In the genomic region with DNA sequence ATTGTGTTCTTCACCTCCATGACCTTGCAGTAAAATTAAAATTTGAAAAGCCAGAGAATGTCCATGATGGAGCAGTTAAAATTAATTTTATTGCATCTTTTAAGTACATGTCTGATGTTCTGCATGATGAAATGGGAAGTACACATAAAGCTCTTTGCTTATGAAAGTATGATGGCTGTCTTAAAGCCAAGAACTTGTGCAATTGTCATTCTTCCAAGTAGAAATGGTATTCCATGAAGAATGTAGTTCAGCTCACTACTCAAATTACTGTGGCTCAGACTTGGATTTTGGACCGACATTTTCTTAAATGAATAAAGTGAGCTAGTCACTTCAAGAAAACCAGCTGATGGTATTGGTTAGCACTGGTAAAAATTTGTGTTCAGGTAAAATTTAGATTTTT, we compare ENCODE assay signal across 26 cellular contexts.
A peak's percentile ranks its signal among the peaks of the same experiment; 100 is the strongest.
DNase-seq lines count a peak whose midpoint lies in the region; ATAC-seq and TF ChIP-seq lines count a peak whose summit lies in the region.
"Had no signal": no experiment of that assay in that cellular context is flagged by ENCODE, and none has a peak within 500 bp of the region (broad histone marks: within the 10 kb centered on the region; RNA-seq: fewer than 3 reads in every experiment).

No MANE protein-coding gene starts in this region.

- no peak overlapping the region for H3K4me2 ChIP-seq in fibroblast of lung (ENCODE audit: extremely low read depth, insufficient read depth, low read length)
- H3K4me2 ChIP-seq: A549; BLaER1 treated with 17β-estradiol and CSF1 and Interleukin-3, amounts not matched to agents 10 nM and 100 nM had no signal

- H3K36me3 Mint-ChIP-seq in HFFc6 (ENCODE audit: low read depth): no peaks in the 10 kb centered on the region
- peaks cover 3% of the 10 kb centered on the region for H3K36me3 Mint-ChIP-seq in effector memory CD8-positive, alpha-beta T cell (ENCODE audit: insufficient read depth)
- H3K36me3 Mint-ChIP-seq: stimulated activated memory B cell treated with anti-CD40 and anti-IgM and Interleukin-4, amounts not matched to agents 10 μg/mL and 1 μg/mL and 100 μg/mL, for 72 hours had no signal

- H3K27ac Mint-ChIP-seq in HFFc6: no peak overlapping the region
- no peak overlapping the region for H3K27ac Mint-ChIP-seq in effector memory CD8-positive, alpha-beta T cell
- H3K27ac Mint-ChIP-seq: activated CD8-positive, alpha-beta T cell treated with anti-CD3 and anti-CD28 coated beads for 36 hours; activated naive CD4-positive, alpha-beta T cell treated with anti-CD3 and anti-CD28 coated beads for 36 hours; activated T-helper 1 cell treated with anti-CD3 and anti-CD28 coated beads, Interleukin-12 subunit alpha, Interleukin-12 subunit beta, Interleukin-2, Interleukin-4 antibody, amounts not matched to agents 30 ng/mL and 10 ng/mL and 1 ng/mL, durations not matched to agents 14 hours and 24 hours and 36 hours; nephron; stimulated activated memory B cell treated with anti-CD40 and anti-IgM and Interleukin-4, amounts not matched to agents 10 μg/mL and 1 μg/mL and 100 μg/mL, for 72 hours; T-helper 2 cell treated with Interferon-gamma antibody and Interleukin-4, amounts not matched to agents 5 μg/mL and 100 μg/mL, for 36 hours had no signal

- no peaks in the 10 kb centered on the region for H3K36me3 ChIP-seq in fibroblast of lung (ENCODE audit: control insufficient read depth, insufficient read depth, low read length)
- no peaks in the 10 kb centered on the region for H3K36me3 ChIP-seq in gastrocnemius medialis
- H3K36me3 ChIP-seq: BLaER1 treated with 17β-estradiol and CSF1 and Interleukin-3, amounts not matched to agents 10 nM and 100 nM had no signal

- no peak overlapping the region for H2AFZ ChIP-seq in fibroblast of lung (ENCODE audit: low read length)

- no peak overlapping the region for H3K4me3 ChIP-seq in AG09309 (ENCODE audit: control insufficient read depth, low read depth, low read length)
- no peak overlapping the region for H3K4me3 ChIP-seq in fibroblast of lung (replicated peaks in 1 of 4; ENCODE audit: control extremely low read depth in 1 of 4, insufficient read depth in 1 of 4, low read depth in 3 of 4, low read length in 4 of 4)
- H3K4me3 ChIP-seq in gastrocnemius medialis: no peak overlapping the region
- H3K4me3 ChIP-seq: A549; BLaER1 treated with 17β-estradiol and CSF1 and Interleukin-3, amounts not matched to agents 10 nM and 100 nM; K562 had no signal

- no peaks in the 10 kb centered on the region for H3K9me3 ChIP-seq in fibroblast of lung (ENCODE audit: control insufficient read depth, insufficient read depth, low read depth, low read length)
- H3K9me3 ChIP-seq in gastrocnemius medialis: no peaks in the 10 kb centered on the region
- H3K9me3 ChIP-seq: A549; BLaER1 treated with 17β-estradiol and CSF1 and Interleukin-3, amounts not matched to agents 10 nM and 100 nM had no signal

- H3K27ac ChIP-seq in fibroblast of lung (ENCODE audit: insufficient read depth, low read length) (no peak overlapping the region), gastrocnemius medialis (no peak overlapping the region)
- H3K27ac ChIP-seq: A549; BLaER1 treated with 17β-estradiol and CSF1 and Interleukin-3, amounts not matched to agents 10 nM and 100 nM had no signal

- H3K4me3 Mint-ChIP-seq in HFFc6: no peak overlapping the region
- no peak overlapping the region for H3K4me3 Mint-ChIP-seq in effector memory CD8-positive, alpha-beta T cell
- H3K4me3 Mint-ChIP-seq: activated CD8-positive, alpha-beta T cell treated with anti-CD3 and anti-CD28 coated beads for 36 hours; activated naive CD4-positive, alpha-beta T cell treated with anti-CD3 and anti-CD28 coated beads for 36 hours; activated T-helper 1 cell treated with anti-CD3 and anti-CD28 coated beads, Interleukin-12 subunit alpha, Interleukin-12 subunit beta, Interleukin-2, Interleukin-4 antibody, amounts not matched to agents 30 ng/mL and 10 ng/mL and 1 ng/mL, durations not matched to agents 14 hours and 24 hours and 36 hours; nephron; stimulated activated memory B cell treated with anti-CD40 and anti-IgM and Interleukin-4, amounts not matched to agents 10 μg/mL and 1 μg/mL and 100 μg/mL, for 72 hours; T-helper 2 cell treated with Interferon-gamma antibody and Interleukin-4, amounts not matched to agents 5 μg/mL and 100 μg/mL, for 36 hours had no signal

- H3K4me1 ChIP-seq in fibroblast of lung (ENCODE audit: control insufficient read depth, extremely low read depth, insufficient read depth, low read length) (no peaks in the 10 kb centered on the region), gastrocnemius medialis (peaks cover 0 to 6% of the 10 kb centered on the region in 2 donors)
- H3K4me1 ChIP-seq: A549; BLaER1 treated with 17β-estradiol and CSF1 and Interleukin-3, amounts not matched to agents 10 nM and 100 nM had no signal

- peaks cover 3% of the 10 kb centered on the region for H3K27me3 Mint-ChIP-seq in HFFc6 (ENCODE audit: insufficient read depth)
- peaks cover 23 to 31% of the 10 kb centered on the region in 2 donors for H3K27me3 Mint-ChIP-seq in effector memory CD8-positive, alpha-beta T cell
- H3K27me3 Mint-ChIP-seq: stimulated activated memory B cell treated with anti-CD40 and anti-IgM and Interleukin-4, amounts not matched to agents 10 μg/mL and 1 μg/mL and 100 μg/mL, for 72 hours had no signal

- no peaks in the 10 kb centered on the region for H3K9me3 Mint-ChIP-seq in HFFc6
- no peaks in the 10 kb centered on the region for H3K9me3 Mint-ChIP-seq in effector memory CD8-positive, alpha-beta T cell
- H3K9me3 Mint-ChIP-seq: activated CD8-positive, alpha-beta T cell treated with anti-CD3 and anti-CD28 coated beads for 36 hours; activated naive CD4-positive, alpha-beta T cell treated with anti-CD3 and anti-CD28 coated beads for 36 hours; activated T-helper 1 cell treated with anti-CD3 and anti-CD28 coated beads, Interleukin-12 subunit alpha, Interleukin-12 subunit beta, Interleukin-2, Interleukin-4 antibody, amounts not matched to agents 30 ng/mL and 10 ng/mL and 1 ng/mL, durations not matched to agents 14 hours and 24 hours and 36 hours; nephron; stimulated activated memory B cell treated with anti-CD40 and anti-IgM and Interleukin-4, amounts not matched to agents 10 μg/mL and 1 μg/mL and 100 μg/mL, for 72 hours; T-helper 2 cell treated with Interferon-gamma antibody and Interleukin-4, amounts not matched to agents 5 μg/mL and 100 μg/mL, for 36 hours had no signal

- DNase-seq in AG09309 (ENCODE audit: low read depth): peak; percentile 54
- peak; percentile 7 for DNase-seq in HFFc6
- peak; percentile 11 to 86 for DNase-seq in fibroblast of lung (ENCODE audit: low read depth in 2 of 2)
- no peak for DNase-seq in gastrocnemius medialis
- no peak for DNase-seq in effector memory CD8-positive, alpha-beta T cell
- DNase-seq: activated CD8-positive, alpha-beta memory T cell treated with anti-CD3 and anti-CD28 coated beads, Interleukin-2, amount 50 U/mL, for 48 hours; activated CD8-positive, alpha-beta T cell treated with anti-CD3 and anti-CD28 coated beads for 36 hours; activated naive CD4-positive, alpha-beta T cell treated with anti-CD3 and anti-CD28 coated beads for 36 hours; amniotic stem cell; effector CD4-positive, alpha-beta T cell; GF-D8; NCI-H1092 treated with DMSO at 0.1 percent for 48 hours; NCI-H187 treated with DMSO at 0.1 percent for 48 hours; NCI-H2171; NCI-H82; SHP77 treated with DMSO at 0.1 percent for 48 hours had no signal

- no peaks in the 10 kb centered on the region for H3K4me1 Mint-ChIP-seq in HFFc6 (ENCODE audit: low read depth)
- no peaks in the 10 kb centered on the region for H3K4me1 Mint-ChIP-seq in effector memory CD8-positive, alpha-beta T cell (ENCODE audit: low read depth in 2 of 2)
- H3K4me1 Mint-ChIP-seq: stimulated activated memory B cell treated with anti-CD40 and anti-IgM and Interleukin-4, amounts not matched to agents 10 μg/mL and 1 μg/mL and 100 μg/mL, for 72 hours had no signal

- intact Hi-C loops in gastrocnemius medialis (cut with DNase I; ENCODE audit: low total_unique reads): no loop called here

- ATAC-seq in gastrocnemius medialis (peak; percentile 46 to 80), HG03175 (IDR thresholded peaks at IDR 0.05; ENCODE audit: unreplicated experiment) (no peak), GM21390 (IDR thresholded peaks at IDR 0.05; ENCODE audit: unreplicated experiment) (no peak), GM21423 (IDR thresholded peaks at IDR 0.05; ENCODE audit: unreplicated experiment) (no peak)
- ATAC-seq in effector memory CD8-positive, alpha-beta T cell (replicated peaks): no peak
- ATAC-seq: A549; activated CD8-positive, alpha-beta T cell treated with anti-CD3 and anti-CD28 coated beads for 36 hours; K562; stimulated activated memory B cell treated with anti-CD40 and anti-IgM and Interleukin-4, amounts not matched to agents 10 μg/mL and 1 μg/mL and 100 μg/mL, for 72 hours had no signal

- in situ Hi-C loops in gastrocnemius medialis (cut with MboI; ENCODE audit: low sequenced_read_pairs in 4 of 4): no loop called here

- no peaks in the 10 kb centered on the region for H3K79me2 ChIP-seq in fibroblast of lung (ENCODE audit: control insufficient read depth, insufficient read depth, low read length)

- no peak for TF ChIP-seq POLR2A in gastrocnemius medialis (IDR thresholded peaks at IDR 0.05)

- TF ChIP-seq CTCF in AG09309 (IDR thresholded peaks at IDR 0.05; ENCODE audit: control insufficient read depth, insufficient read depth, low read depth, low read length, missing control alignments) (no peak), HFFc6 (IDR thresholded peaks at IDR 0.05) (no peak), fibroblast of lung (conservative IDR thresholded peaks at IDR 0.05 in 1 of 2, IDR thresholded peaks at IDR 0.05 in 1 of 2; ENCODE audit: low read depth in 1 of 2, low read length in 2 of 2) (no peak), gastrocnemius medialis (IDR thresholded peaks at IDR 0.05 in 4 of 5, conservative IDR thresholded peaks at IDR 0.05 in 1 of 5) (no peak)

- no peak overlapping the region for H3K9ac ChIP-seq in fibroblast of lung (ENCODE audit: insufficient read depth, low read length)
- H3K9ac ChIP-seq: BLaER1 treated with 17β-estradiol and CSF1 and Interleukin-3, amounts not matched to agents 10 nM and 100 nM had no signal

- H4K20me1 ChIP-seq in fibroblast of lung (ENCODE audit: control insufficient read depth, extremely low read depth, insufficient read depth, low read length): no peaks in the 10 kb centered on the region
- H4K20me1 ChIP-seq: BLaER1 treated with 17β-estradiol and CSF1 and Interleukin-3, amounts not matched to agents 10 nM and 100 nM had no signal

- H3K27me3 ChIP-seq in fibroblast of lung (ENCODE audit: control insufficient read depth, insufficient read depth, low read length): no peaks in the 10 kb centered on the region
- H3K27me3 ChIP-seq in gastrocnemius medialis: no peaks in the 10 kb centered on the region
- H3K27me3 ChIP-seq: BLaER1 treated with 17β-estradiol and CSF1 and Interleukin-3, amounts not matched to agents 10 nM and 100 nM had no signal

Comparison
In these comparisons a context has a peak if more than half of its experiments do, and no peak if none do; other contexts are left out.
1. DNase-seq: peak in AG09309 (single experiment), HFFc6 (single experiment) and fibroblast of lung (2 of 2); none in gastrocnemius medialis (0 of 2) and effector memory CD8-positive, alpha-beta T cell (0 of 3).
2. ATAC-seq: peak in gastrocnemius medialis (2 of 2); none in HG03175 (single experiment), GM21390 (single experiment), GM21423 (single experiment) and effector memory CD8-positive, alpha-beta T cell (single experiment).